ENCODE assay signal across 1 cellular context in the genomic region with DNA sequence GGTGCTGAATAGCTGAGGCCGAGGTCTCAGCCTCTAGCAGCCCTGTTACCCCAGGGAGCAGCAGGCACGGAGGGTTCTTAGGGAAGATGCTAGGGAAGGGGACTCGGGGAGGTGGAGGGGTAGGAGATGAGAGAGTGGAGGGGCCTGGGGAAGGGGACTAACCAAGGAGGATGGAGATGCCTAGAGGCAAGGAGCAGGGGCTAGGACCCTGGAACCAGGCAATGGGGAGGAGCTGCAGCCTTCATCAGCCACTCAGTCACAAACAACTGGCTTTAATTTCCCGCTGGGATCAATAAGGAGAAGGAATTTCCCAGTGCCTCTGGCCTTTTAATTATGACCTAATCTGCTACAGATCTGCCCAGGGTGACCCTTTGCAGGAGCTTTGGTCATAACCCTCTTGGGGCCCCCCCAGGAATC.
TF ChIP-seq lines count a peak whose summit lies in the region.

No MANE protein-coding gene starts in this region.

TF ChIP-seq in H1, 55 proteins besides CTCF, POLR2A, EP300 and RAD21:
- TF ChIP-seq TEAD4 (IDR thresholded peaks at IDR 0.05; ENCODE audit: low read depth, low read length) (0 out of 2 replicates have a peak, but pooled peaks have one; percentile 30), BCL11A (IDR thresholded peaks at IDR 0.05; ENCODE audit: low read depth in 2 of 2, low read length in 2 of 2) (no peak), POU5F1 (IDR thresholded peaks at IDR 0.05; ENCODE audit: low read depth, low read length) (no peak), EGR1 (IDR thresholded peaks at IDR 0.05; ENCODE audit: borderline replicate concordance, low read depth, low read length) (peak; percentile 88), CREB1 (IDR thresholded peaks at IDR 0.05) (0 out of 2 replicates have a peak, but pooled peaks have one; percentile 15), JUND (IDR thresholded peaks at IDR 0.05; ENCODE audit: low read length) (0 out of 2 replicates have a peak, but pooled peaks have one; percentile 34), KDM4A (IDR thresholded peaks at IDR 0.05; ENCODE audit: low read depth, low read length, severe bottlenecking) (no peak), HDAC2 (IDR thresholded peaks at IDR 0.05; ENCODE audit: borderline replicate concordance in 1 of 2, low read depth in 2 of 2, low read length in 2 of 2) (no peak; a peak in 1 of 4 replicates), SP1 (IDR thresholded peaks at IDR 0.05; ENCODE audit: low read depth, low read length) (peak; percentile 70; the same call in 1 of the 2 replicates), TAF7 (optimal IDR thresholded peaks at IDR 0.05; ENCODE audit: borderline replicate concordance, low read depth, low read length) (no peak), KDM1A (IDR thresholded peaks at IDR 0.05; ENCODE audit: borderline replicate concordance, low read length) (peak; percentile 64; the same call in 1 of the 2 replicates), JUN (IDR thresholded peaks at IDR 0.05; ENCODE audit: low read depth, low read length) (peak; percentile 62; the same call in 1 of the 2 replicates), POLR2AphosphoS5 (IDR thresholded peaks at IDR 0.05; ENCODE audit: low read depth, low read length) (no peak), SIN3A (conservative IDR thresholded peaks at IDR 0.05 in 1 of 2, IDR thresholded peaks at IDR 0.05 in 1 of 2; ENCODE audit: low read depth in 1 of 2, low read length in 2 of 2) (no peak), SAP30 (IDR thresholded peaks at IDR 0.05; ENCODE audit: insufficient read depth, insufficient replicate concordance, low read length) (no peak), CHD1 (IDR thresholded peaks at IDR 0.05; ENCODE audit: low read depth, low read length) (no peak), NRF1 (IDR thresholded peaks at IDR 0.05; ENCODE audit: low read depth, low read length) (no peak), SP4 (IDR thresholded peaks at IDR 0.05; ENCODE audit: low read length) (no peak), FOSL1 (IDR thresholded peaks at IDR 0.05; ENCODE audit: insufficient read depth, low read depth, low read length) (peak; percentile 82), ASH2L (IDR thresholded peaks at IDR 0.05; ENCODE audit: low read length) (peak; percentile 70)
- TF ChIP-seq, protein P1, sequence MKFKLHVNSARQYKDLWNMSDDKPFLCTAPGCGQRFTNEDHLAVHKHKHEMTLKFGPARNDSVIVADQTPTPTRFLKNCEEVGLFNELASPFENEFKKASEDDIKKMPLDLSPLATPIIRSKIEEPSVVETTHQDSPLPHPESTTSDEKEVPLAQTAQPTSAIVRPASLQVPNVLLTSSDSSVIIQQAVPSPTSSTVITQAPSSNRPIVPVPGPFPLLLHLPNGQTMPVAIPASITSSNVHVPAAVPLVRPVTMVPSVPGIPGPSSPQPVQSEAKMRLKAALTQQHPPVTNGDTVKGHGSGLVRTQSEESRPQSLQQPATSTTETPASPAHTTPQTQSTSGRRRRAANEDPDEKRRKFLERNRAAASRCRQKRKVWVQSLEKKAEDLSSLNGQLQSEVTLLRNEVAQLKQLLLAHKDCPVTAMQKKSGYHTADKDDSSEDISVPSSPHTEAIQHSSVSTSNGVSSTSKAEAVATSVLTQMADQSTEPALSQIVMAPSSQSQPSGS (IDR thresholded peaks at IDR 0.05; ENCODE audit: low read length), result peak; percentile 30; the same call in 1 of the 2 replicates
- TF ChIP-seq, protein P2, sequence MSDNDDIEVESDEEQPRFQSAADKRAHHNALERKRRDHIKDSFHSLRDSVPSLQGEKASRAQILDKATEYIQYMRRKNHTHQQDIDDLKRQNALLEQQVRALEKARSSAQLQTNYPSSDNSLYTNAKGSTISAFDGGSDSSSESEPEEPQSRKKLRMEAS (IDR thresholded peaks at IDR 0.05), result 0 out of 2 replicates have a peak, but pooled peaks have one; percentile 29
- TF ChIP-seq, protein P3, sequence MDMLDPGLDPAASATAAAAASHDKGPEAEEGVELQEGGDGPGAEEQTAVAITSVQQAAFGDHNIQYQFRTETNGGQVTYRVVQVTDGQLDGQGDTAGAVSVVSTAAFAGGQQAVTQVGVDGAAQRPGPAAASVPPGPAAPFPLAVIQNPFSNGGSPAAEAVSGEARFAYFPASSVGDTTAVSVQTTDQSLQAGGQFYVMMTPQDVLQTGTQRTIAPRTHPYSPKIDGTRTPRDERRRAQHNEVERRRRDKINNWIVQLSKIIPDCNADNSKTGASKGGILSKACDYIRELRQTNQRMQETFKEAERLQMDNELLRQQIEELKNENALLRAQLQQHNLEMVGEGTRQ (IDR thresholded peaks at IDR 0.05; ENCODE audit: low read length), result no peak
